Comparison of ENCODE assay signal across 7 cellular contexts in genomic region chr9:22197000-22197399, GRCh38.
DNase-seq lines count a peak whose midpoint lies in the region; ATAC-seq and FAIRE-seq lines count a peak whose summit lies in the region.
"Not testable (repeated sequence)": the region's sequence is repeated elsewhere in the genome, so short reads cannot be mapped to it uniquely, and the experiment has no call there.

No MANE protein-coding gene starts in this region.

- H3K36me3 Mint-ChIP-seq in effector memory CD8-positive, alpha-beta T cell (ENCODE audit: insufficient read depth), result not testable (repeated sequence)

- not testable (repeated sequence) for DNase-seq in GM18507 (ENCODE audit: extremely low spot score, insufficient read length, low read depth); effector memory CD8-positive, alpha-beta T cell

- not testable (repeated sequence) for H3K4me3 Mint-ChIP-seq in effector memory CD8-positive, alpha-beta T cell

- not testable (repeated sequence) for H3K27ac Mint-ChIP-seq in effector memory CD8-positive, alpha-beta T cell

- peaks cover 14 to 29% of the 10 kb centered on the region in 2 donors for H3K27me3 Mint-ChIP-seq in effector memory CD8-positive, alpha-beta T cell

- not testable (repeated sequence) for H3K9me3 Mint-ChIP-seq in effector memory CD8-positive, alpha-beta T cell

- peak; percentile 64 for ATAC-seq in GM19043 (IDR thresholded peaks at IDR 0.05; ENCODE audit: low read depth, unreplicated experiment)
- peak; percentile 84 for ATAC-seq in GM21526 (IDR thresholded peaks at IDR 0.05; ENCODE audit: low FRiP score, unreplicated experiment)
- peak; percentile 60 for ATAC-seq in HG02798 (IDR thresholded peaks at IDR 0.05; ENCODE audit: poor library complexity, unreplicated experiment)
- peak; percentile 83 for ATAC-seq in HG03135 (IDR thresholded peaks at IDR 0.05; ENCODE audit: unreplicated experiment)
- ATAC-seq in HG03521 (IDR thresholded peaks at IDR 0.05; ENCODE audit: unreplicated experiment), result peak; percentile 59
- ATAC-seq in effector memory CD8-positive, alpha-beta T cell (replicated peaks), result peak; percentile 21

- not testable (repeated sequence) for H3K4me1 Mint-ChIP-seq in effector memory CD8-positive, alpha-beta T cell (ENCODE audit: low read depth in 2 of 2)

- peak; percentile 21 for FAIRE-seq in GM18507 (lab: Jason Lieb, UNC)

Comparison
In these comparisons a context has a peak if more than half of its experiments do, and no peak if none do; other contexts are left out.
1. ATAC-seq: peak in every context shown above with its lines; median percentile 84 in GM21526; 83 in HG03135; 64 in GM19043; 60 in HG02798; 59 in HG03521; 21 in effector memory CD8-positive, alpha-beta T cell.